ENCODE assay signal across 34 cellular contexts in the genomic region with DNA sequence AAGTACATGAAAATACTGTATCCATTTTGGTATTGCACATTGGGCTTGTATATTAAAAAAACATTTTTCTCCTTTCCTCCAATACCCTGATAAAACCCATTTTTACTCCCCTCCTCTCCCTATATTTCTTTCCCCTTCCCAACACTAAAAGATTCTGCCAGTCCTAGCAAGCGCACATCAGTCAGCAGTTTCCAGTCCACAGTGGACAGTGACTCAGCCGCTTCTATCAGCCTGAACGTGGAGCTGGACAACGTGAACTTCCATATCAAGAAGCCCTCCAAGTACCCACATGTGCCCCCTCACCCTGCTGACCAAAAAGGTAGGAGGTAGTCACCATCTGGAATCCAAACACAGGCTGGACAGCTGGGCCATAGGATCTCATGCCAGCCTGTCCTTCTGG.
"Had no signal": no experiment of that assay in that cellular context is flagged by ENCODE, and none has a peak within 500 bp of the region (broad histone marks: within the 10 kb centered on the region; RNA-seq: fewer than 3 reads in every experiment).

No MANE protein-coding gene starts in this region.

- H3K27ac ChIP-seq: ascending aorta, cardiac muscle cell, KMS-11, RWPE1, WERI-Rb-1 had no signal

- H3K4me3 Mint-ChIP-seq: activated CD4-positive, alpha-beta memory T cell treated with anti-CD3 and anti-CD28 coated beads, Interleukin-2, amount 10 ng/mL, durations not matched to agents 7 days and 5 days; activated naive CD4-positive, alpha-beta T cell treated with anti-CD3 and anti-CD28 coated beads, Interleukin-2, amount 50 U/mL, for 24 hours; activated naive CD8-positive, alpha-beta T cell treated with anti-CD3 and anti-CD28 coated beads, Interleukin-2, amount 10 ng/mL, durations not matched to agents 7 days and 5 days had no signal

- H3K9me3 ChIP-seq: ascending aorta had no signal

- H3K27ac Mint-ChIP-seq: activated CD4-positive, alpha-beta memory T cell treated with anti-CD3 and anti-CD28 coated beads, Interleukin-2, amount 10 ng/mL, durations not matched to agents 7 days and 5 days; activated naive CD8-positive, alpha-beta T cell treated with anti-CD3 and anti-CD28 coated beads, Interleukin-2, amount 10 ng/mL, durations not matched to agents 7 days and 5 days; activated T-helper 2 cell treated with anti-CD3 and anti-CD28 coated beads, Interferon-gamma antibody, Interleukin-2, Interleukin-4, amounts not matched to agents 10 μg/mL and 5 μg/mL and 100 μg/mL, durations not matched to agents 14 hours and 24 hours and 36 hours had no signal

- H3K4me2 ChIP-seq: KMS-11 had no signal

- H3K9ac ChIP-seq: KMS-11 had no signal

- H3K4me1 Mint-ChIP-seq: activated CD4-positive, alpha-beta memory T cell treated with anti-CD3 and anti-CD28 coated beads, Interleukin-2, amount 10 ng/mL, durations not matched to agents 7 days and 5 days; activated naive CD4-positive, alpha-beta T cell treated with anti-CD3 and anti-CD28 coated beads, Interleukin-2, amount 50 U/mL, for 24 hours; activated naive CD8-positive, alpha-beta T cell treated with anti-CD3 and anti-CD28 coated beads, Interleukin-2, amount 10 ng/mL, durations not matched to agents 7 days and 5 days had no signal

- H3K4me1 ChIP-seq: ascending aorta had no signal

- H3K4me3 ChIP-seq: ascending aorta, cardiac muscle cell had no signal

- ATAC-seq: PC-3, Right ventricle myocardium inferior had no signal

- H3K27me3 ChIP-seq: ascending aorta, cardiac muscle cell had no signal

- H3K27me3 Mint-ChIP-seq: activated CD4-positive, alpha-beta memory T cell treated with anti-CD3 and anti-CD28 coated beads, Interleukin-2, amount 10 ng/mL, durations not matched to agents 7 days and 5 days; activated naive CD4-positive, alpha-beta T cell treated with anti-CD3 and anti-CD28 coated beads, Interleukin-2, amount 50 U/mL, for 24 hours; activated naive CD8-positive, alpha-beta T cell treated with anti-CD3 and anti-CD28 coated beads, Interleukin-2, amount 10 ng/mL, durations not matched to agents 7 days and 5 days had no signal

- H3K9me3 Mint-ChIP-seq: activated CD4-positive, alpha-beta memory T cell treated with anti-CD3 and anti-CD28 coated beads, Interleukin-2, amount 10 ng/mL, durations not matched to agents 7 days and 5 days; activated naive CD4-positive, alpha-beta T cell treated with anti-CD3 and anti-CD28 coated beads, Interleukin-2, amount 50 U/mL, for 24 hours; activated naive CD8-positive, alpha-beta T cell treated with anti-CD3 and anti-CD28 coated beads, Interleukin-2, amount 10 ng/mL, durations not matched to agents 7 days and 5 days; activated T-helper 2 cell treated with anti-CD3 and anti-CD28 coated beads, Interferon-gamma antibody, Interleukin-2, Interleukin-4, amounts not matched to agents 10 μg/mL and 5 μg/mL and 100 μg/mL, durations not matched to agents 14 hours and 24 hours and 36 hours had no signal

- FAIRE-seq: RCC 7860 had no signal

- DNase-seq: activated CD4-positive, alpha-beta memory T cell treated with anti-CD3 and anti-CD28 coated beads, Interleukin-2, amount 10 ng/mL, durations not matched to agents 7 days and 5 days; activated CD4-positive, alpha-beta T cell treated with anti-CD3 and anti-CD28 coated beads for 1 hour; activated CD4-positive, alpha-beta T cell treated with anti-CD3 and anti-CD28 coated beads for 48 hours; activated CD4-positive, CD25-positive, alpha-beta regulatory T cell; activated gamma-delta T cell; activated naive CD4-positive, alpha-beta T cell treated with Interleukin-2 at 50 U/mL for 16 hours; activated naive CD8-positive, alpha-beta T cell treated with anti-CD3 and anti-CD28 coated beads, Interleukin-2, amount 10 ng/mL, durations not matched to agents 7 days and 5 days; activated T-cell treated with anti-CD3 and anti-CD28 coated beads, Interleukin-2, amount 50 U/mL, for 1 hour; amygdala; MM.1S; MV-4-11; NCI-H1092; NCI-H1436 treated with DMSO at 0.1 percent for 48 hours; NCI-H1694 treated with DMSO at 0.1 percent for 48 hours; NCI-H2029; NCI-H345; NCI-H526; NCI-H748 treated with DMSO at 0.1 percent for 48 hours; NK-92 treated with Interleukin-12 subunit alpha and Interleukin-12 subunit beta, amount 100 ng/mL, for 24 hours; PC-3; SIG-M5; SW 1271; T-helper 1 cell; T-helper 2 cell; T-helper 9 cell; WERI-Rb-1 had no signal
